Comparison of ENCODE assay signal across 28 cellular contexts in genomic region chr1:193566735-193567134, GRCh38.
"Had no signal": no experiment of that assay in that cellular context is flagged by ENCODE, and none has a peak within 500 bp of the region (broad histone marks: within the 10 kb centered on the region; RNA-seq: fewer than 3 reads in every experiment).

No MANE protein-coding gene starts in this region.

- H3K27ac ChIP-seq: brain microvascular endothelial cell, coronary artery, dorsolateral prefrontal cortex, esophagus muscularis mucosa, foreskin keratinocyte, gastrocnemius medialis, heart left ventricle had no signal

- DNase-seq: activated CD4-positive, alpha-beta memory T cell treated with anti-CD3 and anti-CD28 coated beads for 36 hours; activated CD4-positive, alpha-beta T cell treated with anti-CD3 and anti-CD28 coated beads for 36 hours; activated CD4-positive, alpha-beta T cell treated with anti-CD3 and anti-CD28 coated beads, Interleukin-2, amount 10 ng/mL, durations not matched to agents 24 days and 14 days; activated CD4-positive, CD25-positive, alpha-beta regulatory T cell; activated CD4-positive, CD25-positive, alpha-beta regulatory T cell treated with anti-CD3 and anti-CD28 coated beads, Interleukin-2, amount 50 U/mL, for 72 hours; activated CD8-positive, alpha-beta memory T cell treated with anti-CD3 and anti-CD28 coated beads, Interleukin-2, amount 10 ng/mL, durations not matched to agents 7 days and 5 days; activated CD8-positive, alpha-beta memory T cell treated with anti-CD3 and anti-CD28 coated beads, Interleukin-2, amount 50 U/mL, for 4 hours; activated CD8-positive, alpha-beta T cell treated with anti-CD3 and anti-CD28 coated beads, Interleukin-2, amount 10 ng/mL, durations not matched to agents 7 days and 5 days; activated effector memory CD4-positive, alpha-beta T cell treated with anti-CD3 and anti-CD28 coated beads, Interleukin-2, amount 50 U/mL, for 16 hours; activated naive CD4-positive, alpha-beta T cell treated with anti-CD3 and anti-CD28 coated beads, Interleukin-2, amount 10 ng/mL, durations not matched to agents 7 days and 5 days; activated T-cell treated with anti-CD3 and anti-CD28 coated beads, Interleukin-2, amount 50 U/mL, for 1 hour; amniotic stem cell; anterior cingulate cortex; brain microvascular endothelial cell; dorsolateral prefrontal cortex; effector memory CD4-positive, alpha-beta T cell; erythroblast; foreskin keratinocyte; gastrocnemius medialis; glutamatergic neuron; heart left ventricle; T-helper 9 cell had no signal

- H3K4me1 ChIP-seq: esophagus muscularis mucosa, foreskin keratinocyte, gastrocnemius medialis had no signal

- H3K27me3 ChIP-seq: brain microvascular endothelial cell, dorsolateral prefrontal cortex, esophagus muscularis mucosa, foreskin keratinocyte, gastrocnemius medialis, heart left ventricle had no signal

- H3K36me3 ChIP-seq: brain microvascular endothelial cell, esophagus muscularis mucosa, gastrocnemius medialis, heart left ventricle had no signal

- ATAC-seq: activated CD4-positive, alpha-beta T cell treated with anti-CD3 and anti-CD28 coated beads for 36 hours; activated CD8-positive, alpha-beta memory T cell treated with anti-CD3 and anti-CD28 coated beads, Interleukin-2, amount 10 ng/mL, durations not matched to agents 7 days and 5 days; activated CD8-positive, alpha-beta T cell treated with anti-CD3 and anti-CD28 coated beads, Interleukin-2, amount 10 ng/mL, durations not matched to agents 7 days and 5 days; foreskin keratinocyte; gastrocnemius medialis; heart left ventricle had no signal

- H3K4me3 ChIP-seq: coronary artery, dorsolateral prefrontal cortex, esophagus muscularis mucosa, gastrocnemius medialis, heart left ventricle had no signal

- H3K27me3 Mint-ChIP-seq: activated CD4-positive, alpha-beta memory T cell treated with anti-CD3 and anti-CD28 coated beads for 36 hours; activated CD4-positive, alpha-beta T cell treated with anti-CD3 and anti-CD28 coated beads for 36 hours; activated CD4-positive, alpha-beta T cell treated with anti-CD3 and anti-CD28 coated beads, Interleukin-2, amount 10 ng/mL, durations not matched to agents 24 days and 14 days; activated CD8-positive, alpha-beta memory T cell treated with anti-CD3 and anti-CD28 coated beads, Interleukin-2, amount 10 ng/mL, durations not matched to agents 7 days and 5 days; activated naive CD4-positive, alpha-beta T cell treated with anti-CD3 and anti-CD28 coated beads, Interleukin-2, amount 10 ng/mL, durations not matched to agents 7 days and 5 days; activated naive CD8-positive, alpha-beta T cell; central memory CD8-positive, alpha-beta T cell; dendritic cell treated with granulocyte-macrophage colony-stimulating factor and Interleukin-4, amounts not matched to agents 40 ng/mL and 50 ng/mL, for 4 days had no signal

- H3K4me3 Mint-ChIP-seq: activated CD4-positive, alpha-beta memory T cell treated with anti-CD3 and anti-CD28 coated beads for 36 hours; activated CD4-positive, alpha-beta T cell treated with anti-CD3 and anti-CD28 coated beads for 36 hours; activated CD4-positive, alpha-beta T cell treated with anti-CD3 and anti-CD28 coated beads, Interleukin-2, amount 10 ng/mL, durations not matched to agents 24 days and 14 days; activated CD8-positive, alpha-beta memory T cell treated with anti-CD3 and anti-CD28 coated beads, Interleukin-2, amount 10 ng/mL, durations not matched to agents 7 days and 5 days; activated CD8-positive, alpha-beta T cell treated with anti-CD3 and anti-CD28 coated beads, Interleukin-2, amount 10 ng/mL, durations not matched to agents 7 days and 5 days; activated naive CD4-positive, alpha-beta T cell treated with anti-CD3 and anti-CD28 coated beads, Interleukin-2, amount 10 ng/mL, durations not matched to agents 7 days and 5 days; activated naive CD8-positive, alpha-beta T cell; central memory CD8-positive, alpha-beta T cell; dendritic cell treated with granulocyte-macrophage colony-stimulating factor and Interleukin-4, amounts not matched to agents 40 ng/mL and 50 ng/mL, for 4 days had no signal

- H3K27ac Mint-ChIP-seq: activated CD4-positive, alpha-beta memory T cell treated with anti-CD3 and anti-CD28 coated beads for 36 hours; activated CD4-positive, alpha-beta T cell treated with anti-CD3 and anti-CD28 coated beads for 36 hours; activated CD4-positive, alpha-beta T cell treated with anti-CD3 and anti-CD28 coated beads, Interleukin-2, amount 10 ng/mL, durations not matched to agents 24 days and 14 days; activated CD8-positive, alpha-beta T cell treated with anti-CD3 and anti-CD28 coated beads, Interleukin-2, amount 10 ng/mL, durations not matched to agents 7 days and 5 days; activated naive CD4-positive, alpha-beta T cell treated with anti-CD3 and anti-CD28 coated beads, Interleukin-2, amount 10 ng/mL, durations not matched to agents 7 days and 5 days; activated naive CD8-positive, alpha-beta T cell; activated T-helper 2 cell treated with anti-CD3 and anti-CD28 coated beads, Interferon-gamma antibody, Interleukin-2, Interleukin-4, amounts not matched to agents 10 μg/mL and 5 μg/mL and 100 μg/mL, durations not matched to agents 14 hours and 24 hours and 36 hours; dendritic cell treated with granulocyte-macrophage colony-stimulating factor and Interleukin-4, amounts not matched to agents 40 ng/mL and 50 ng/mL, for 4 days had no signal

- H3K9me3 ChIP-seq: gastrocnemius medialis had no signal

- H3K9me3 Mint-ChIP-seq: central memory CD8-positive, alpha-beta T cell; dendritic cell treated with granulocyte-macrophage colony-stimulating factor and Interleukin-4, amounts not matched to agents 40 ng/mL and 50 ng/mL, for 4 days had no signal
